In the genomic region with DNA sequence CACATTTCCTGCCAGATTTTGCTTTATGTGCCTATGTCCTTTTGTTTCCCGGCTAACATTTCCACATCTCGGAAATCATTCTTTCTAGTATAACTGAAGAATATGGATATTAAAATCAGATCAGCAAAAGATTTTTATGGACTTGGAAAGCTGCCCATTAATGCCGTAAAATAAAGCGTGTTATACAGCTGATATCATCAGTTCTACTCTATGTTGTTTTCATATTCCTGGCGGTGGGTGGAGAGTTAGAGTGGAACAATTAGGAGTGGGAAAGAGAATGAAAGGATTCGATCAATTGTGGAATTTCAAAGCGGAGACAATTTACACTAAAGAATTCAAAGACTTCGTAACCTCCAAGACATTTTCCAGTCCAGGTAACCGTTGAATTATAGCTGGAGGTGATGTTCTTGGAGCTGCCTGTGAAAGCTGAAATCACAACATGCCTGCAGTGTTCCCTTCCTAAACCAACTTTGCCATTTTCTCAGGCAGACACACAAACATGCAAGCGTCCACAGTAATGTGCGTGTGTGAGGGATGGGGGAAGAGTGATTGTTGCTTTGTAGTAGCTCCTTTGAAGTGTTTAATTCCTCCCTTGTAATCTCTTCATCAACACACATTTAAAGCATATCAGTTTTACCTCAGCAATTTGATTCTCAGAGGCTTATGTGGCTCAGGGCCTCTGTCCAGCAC, we compare ENCODE assay signal across 8 cellular contexts.
A peak's percentile ranks its signal among the peaks of the same experiment; 100 is the strongest.
DNase-seq lines count a peak whose midpoint lies in the region; ATAC-seq and TF ChIP-seq lines count a peak whose summit lies in the region.

No MANE protein-coding gene starts in this region.

- WGBS in urinary bladder: 28% methylated on average over 11 of the region's 11 CpGs

- H3K4me3 ChIP-seq in astrocyte of the spinal cord (ENCODE audit: low read depth, low read length) (peak overlapping the region; percentile 26), left lung (peak overlapping the region; percentile 6 to 13), urinary bladder (ENCODE audit: low read depth, low read length) (peak overlapping the region; percentile 19)

- no peak overlapping the region for H3K27ac Mint-ChIP-seq in activated T-cell treated with anti-CD3 and anti-CD28 coated beads, Interleukin-2, amount 50 U/mL, for 72 hours
- no peak overlapping the region for H3K27ac Mint-ChIP-seq in activated naive CD4-positive, alpha-beta T cell treated with anti-CD3 and anti-CD28 coated beads for 36 hours

- H3K9me3 Mint-ChIP-seq in activated T-cell treated with anti-CD3 and anti-CD28 coated beads, Interleukin-2, amount 50 U/mL, for 72 hours: no peaks in the 10 kb centered on the region
- no peaks in the 10 kb centered on the region for H3K9me3 Mint-ChIP-seq in activated naive CD4-positive, alpha-beta T cell treated with anti-CD3 and anti-CD28 coated beads for 36 hours

- DNase-seq in activated T-cell treated with anti-CD3 and anti-CD28 coated beads, Interleukin-2, amount 50 U/mL, for 72 hours: no peak
- no peak for DNase-seq in activated T-cell treated with anti-CD3 and anti-CD28 coated beads, Interleukin-2, amount 50 U/mL, for 48 hours
- DNase-seq in astrocyte of the spinal cord (ENCODE audit: low read depth, low spot score) (peak; percentile 50), left lung (no peak), NCI-H446 treated with DMSO at 0.1 percent for 48 hours (lab: John Stamatoyannopoulos, UW) (no peak)
- DNase-seq in activated naive CD4-positive, alpha-beta T cell treated with anti-CD3 and anti-CD28 coated beads for 36 hours: no peak

- H3K4me1 Mint-ChIP-seq in activated T-cell treated with anti-CD3 and anti-CD28 coated beads, Interleukin-2, amount 50 U/mL, for 72 hours (ENCODE audit: low read depth): peaks cover 19% of the 10 kb centered on the region
- peaks cover 27% of the 10 kb centered on the region for H3K4me1 Mint-ChIP-seq in activated naive CD4-positive, alpha-beta T cell treated with anti-CD3 and anti-CD28 coated beads for 36 hours (ENCODE audit: low read depth)

- no peaks in the 10 kb centered on the region for H3K9me3 ChIP-seq in left lung

- peak; percentile 19 to 47 for ATAC-seq in activated T-cell treated with anti-CD3 and anti-CD28 coated beads, Interleukin-2, amount 50 U/mL, for 72 hours (replicated peaks in 1 of 2)
- ATAC-seq in left lung (peak; percentile 25), HG03571 (IDR thresholded peaks at IDR 0.05; ENCODE audit: unreplicated experiment) (no peak)

- H3K4me1 ChIP-seq in left lung: peaks cover 9 to 39% of the 10 kb centered on the region in 2 donors
- no peaks in the 10 kb centered on the region for H3K4me1 ChIP-seq in urinary bladder (ENCODE audit: insufficient read depth)

- no peaks in the 10 kb centered on the region for H3K27me3 ChIP-seq in left lung

- H3K4me3 Mint-ChIP-seq in activated T-cell treated with anti-CD3 and anti-CD28 coated beads, Interleukin-2, amount 50 U/mL, for 72 hours: no peak overlapping the region
- H3K4me3 Mint-ChIP-seq in activated naive CD4-positive, alpha-beta T cell treated with anti-CD3 and anti-CD28 coated beads for 36 hours: no peak overlapping the region

- in situ Hi-C loops in astrocyte of the spinal cord (cut with HindIII; ENCODE audit: low sequenced_read_pairs): no loop called here

- peak overlapping the region; percentile 74 to 91 for H3K27ac ChIP-seq in left lung
- H3K27ac ChIP-seq in urinary bladder (ENCODE audit: low read depth): peak overlapping the region; percentile 51

- H3K36me3 Mint-ChIP-seq in activated T-cell treated with anti-CD3 and anti-CD28 coated beads, Interleukin-2, amount 50 U/mL, for 72 hours (ENCODE audit: insufficient read depth in 2 of 2): no peaks in the 10 kb centered on the region
- H3K36me3 Mint-ChIP-seq in activated naive CD4-positive, alpha-beta T cell treated with anti-CD3 and anti-CD28 coated beads for 36 hours (ENCODE audit: low read depth): no peaks in the 10 kb centered on the region

- no peaks in the 10 kb centered on the region for H3K27me3 Mint-ChIP-seq in activated T-cell treated with anti-CD3 and anti-CD28 coated beads, Interleukin-2, amount 50 U/mL, for 72 hours (ENCODE audit: low read depth)
- no peaks in the 10 kb centered on the region for H3K27me3 Mint-ChIP-seq in activated naive CD4-positive, alpha-beta T cell treated with anti-CD3 and anti-CD28 coated beads for 36 hours (ENCODE audit: low read depth)

- H3K36me3 ChIP-seq in left lung (no peaks in the 10 kb centered on the region), urinary bladder (ENCODE audit: insufficient read depth) (no peaks in the 10 kb centered on the region)

- intact Hi-C loops in left lung (cut with DNase I): no loop called here
- intact Hi-C loops in activated naive CD4-positive, alpha-beta T cell treated with anti-CD3 and anti-CD28 coated beads for 36 hours (cut with micrococcal nuclease): loop anchor here (1.0 to 10.0 kb wide), 13 partner anchors 25 to 1952 kb away; a partner anchor contains a TSS

- TF ChIP-seq CTCF in astrocyte of the spinal cord (IDR thresholded peaks at IDR 0.05; ENCODE audit: low read depth, low read length): no peak
- no peak for TF ChIP-seq CTCF in left lung (IDR thresholded peaks at IDR 0.05)

- CTCF ChIA-PET in activated naive CD4-positive, alpha-beta T cell treated with anti-CD3 and anti-CD28 coated beads for 36 hours (lab: Charles Lee): interaction anchor here (1.0 to 4.6 kb wide), 8 partner anchors 12 to 236 kb away, joined by 3 to 32 read pairs (median 4); no protein-coding TSS in a partner anchor
